14 cellular contexts compared by ENCODE assay signal in the genomic region with DNA sequence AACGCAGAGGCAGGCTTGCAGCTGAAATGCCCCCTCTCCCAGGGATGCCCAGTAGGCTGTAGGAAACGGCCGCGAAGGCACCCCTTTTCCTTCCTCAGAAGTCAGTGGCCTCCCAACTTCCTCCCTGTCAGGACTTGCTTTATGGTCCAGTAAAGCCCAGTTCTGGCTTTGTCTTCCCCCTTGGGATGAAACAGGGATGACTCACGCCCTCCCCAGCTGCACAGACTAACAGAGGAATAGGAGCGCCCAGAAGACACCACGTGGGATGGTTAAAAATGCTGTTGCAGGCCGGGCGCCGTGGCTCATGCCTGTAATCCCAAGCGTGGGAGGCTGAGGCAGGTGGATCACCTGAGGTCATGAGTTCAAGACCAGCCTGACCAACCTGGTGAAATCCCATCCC. TPM values are rescaled to one million over a fixed set of nuclear protein-coding genes. Genes with fewer than 3 reads are reported as not detected.
DNase-seq lines count a peak whose midpoint lies in the region; ATAC-seq, FAIRE-seq and TF ChIP-seq lines count a peak whose summit lies in the region.
"Had no signal": no experiment of that assay in that cellular context is flagged by ENCODE, and none has a peak within 500 bp of the region (broad histone marks: within the 10 kb centered on the region; RNA-seq: fewer than 3 reads in every experiment).

No MANE protein-coding gene starts in this region.

- intact Hi-C loops in mammary epithelial cell (cut with micrococcal nuclease) = no loop called here

- TF ChIP-seq CTCF in AG04450 (IDR thresholded peaks at IDR 0.05; ENCODE audit: low read depth, low read length) (no peak), mammary epithelial cell (conservative IDR thresholded peaks at IDR 0.05 in 1 of 2, IDR thresholded peaks at IDR 0.05 in 1 of 2; ENCODE audit: extremely low read depth in 1 of 2, insufficient read depth in 1 of 2, low read depth in 1 of 2, low read length in 2 of 2) (no peak), keratinocyte (optimal IDR thresholded peaks at IDR 0.05 in 1 of 3, IDR thresholded peaks at IDR 0.05 in 1 of 3, conservative IDR thresholded peaks at IDR 0.05 in 1 of 3; ENCODE audit: extremely low read depth in 1 of 3, insufficient read depth in 2 of 3, low read length in 3 of 3) (no peak), WTC11 (IDR thresholded peaks at IDR 0.05) (no peak)

- peaks cover 11% of the 10 kb centered on the region for H3K27me3 ChIP-seq in AG04450 (ENCODE audit: control insufficient read depth, insufficient read depth, low read length)
- no peaks in the 10 kb centered on the region for H3K27me3 ChIP-seq in mammary epithelial cell (ENCODE audit: insufficient read depth, low read length)
- H3K27me3 ChIP-seq in keratinocyte (ENCODE audit: control insufficient read depth, extremely low read depth, insufficient read depth, low read length) = no peaks in the 10 kb centered on the region
- H3K27me3 ChIP-seq: colonic mucosa had no signal

- H3K27ac ChIP-seq in AG04450 (ENCODE audit: low read depth, low read length) (no peak overlapping the region), mammary epithelial cell (ENCODE audit: insufficient read depth, low read depth, low read length) (no peak overlapping the region), keratinocyte (ENCODE audit: control insufficient read depth, insufficient read depth, low read length) (no peak overlapping the region)
- H3K27ac ChIP-seq: colonic mucosa, WERI-Rb-1 had no signal

- H2AFZ ChIP-seq in mammary epithelial cell (ENCODE audit: low read depth, low read length) (no peak overlapping the region), keratinocyte (ENCODE audit: control insufficient read depth, low read length) (no peak overlapping the region)

- in situ Hi-C loops in mammary epithelial cell (cut with MboI; ENCODE audit: low sequenced_read_pairs in 2 of 2) = no loop called here

- H3K27ac Mint-ChIP-seq in WTC11 = no peak overlapping the region
- H3K27ac Mint-ChIP-seq: natural killer cell had no signal

- ATAC-seq in WTC11 = no peak
- ATAC-seq in GM19463 (IDR thresholded peaks at IDR 0.05; ENCODE audit: unreplicated experiment) = no peak
- ATAC-seq: natural killer cell had no signal

- CTCF ChIA-PET in AG04450 (lab: Charles Lee) = interaction anchor here (0.9 kb wide), 1 partner anchor 31 kb away, joined by 3 read pairs; no protein-coding TSS in a partner anchor
- CTCF ChIA-PET in mammary epithelial cell (lab: Charles Lee; ENCODE audit: low non-redundant PET) = no interaction called here
- CTCF ChIA-PET in WTC11 (lab: Charles Lee) = interaction anchor here (0.6 to 1.3 kb wide), 2 partner anchors 38 to 39 kb away, joined by 3 read pairs; no protein-coding TSS in a partner anchor

- H4K20me1 ChIP-seq in mammary epithelial cell (ENCODE audit: insufficient read depth, low read length) (no peaks in the 10 kb centered on the region), keratinocyte (ENCODE audit: control insufficient read depth, extremely low read depth, insufficient read depth, low read length) (no peaks in the 10 kb centered on the region)

- dilution Hi-C loops in mammary epithelial cell (cut with HindIII; ENCODE audit: low sequenced_read_pairs) (no loop called here), keratinocyte (cut with MboI; ENCODE audit: extremely low pct_ligation_motif_present, low sequenced_read_pairs) (no loop called here)

- peaks cover 9% of the 10 kb centered on the region for H3K27me3 Mint-ChIP-seq in WTC11 (ENCODE audit: low read depth)

- BruUV-seq in mammary epithelial cell (replicated peaks; lab: Mats Ljungman, UMichigan) = no TSS peak

- H3K9ac ChIP-seq in mammary epithelial cell (ENCODE audit: insufficient read depth, low read length) (no peak overlapping the region), keratinocyte (ENCODE audit: control insufficient read depth, extremely low read depth, insufficient read depth, low read length) (no peak overlapping the region)

- no peaks in the 10 kb centered on the region for H3K79me2 ChIP-seq in mammary epithelial cell (ENCODE audit: insufficient read depth, low read length)
- no peaks in the 10 kb centered on the region for H3K79me2 ChIP-seq in keratinocyte (ENCODE audit: control insufficient read depth, insufficient read depth, low read length)

- H3K9me3 ChIP-seq in AG04450 (ENCODE audit: control insufficient read depth, insufficient read depth, low read length) (no peaks in the 10 kb centered on the region), mammary epithelial cell (replicated peaks; ENCODE audit: insufficient read depth, low read length) (no peaks in the 10 kb centered on the region), keratinocyte (ENCODE audit: control insufficient read depth, low read depth, low read length) (no peaks in the 10 kb centered on the region)
- H3K9me3 ChIP-seq: colonic mucosa, HAP-1 had no signal

- FAIRE-seq in keratinocyte (lab: Jason Lieb, UNC) = peak; percentile 67

- H3K4me3 Mint-ChIP-seq in WTC11 = no peak overlapping the region
- H3K4me3 Mint-ChIP-seq: natural killer cell had no signal

- H3K4me2 ChIP-seq in mammary epithelial cell (ENCODE audit: insufficient read depth, low read depth, low read length) (no peak overlapping the region), keratinocyte (ENCODE audit: control insufficient read depth, extremely low read depth, insufficient read depth, low read depth, low read length) (no peak overlapping the region)

- H3K9me3 Mint-ChIP-seq in WTC11 = no peaks in the 10 kb centered on the region
- H3K9me3 Mint-ChIP-seq: natural killer cell had no signal

- H3K36me3 ChIP-seq in mammary epithelial cell (ENCODE audit: insufficient read depth, low read length) = no peaks in the 10 kb centered on the region
- H3K36me3 ChIP-seq in keratinocyte (ENCODE audit: control insufficient read depth in 2 of 2, extremely low read depth in 1 of 2, insufficient read depth in 2 of 2, low read length in 2 of 2) = no peaks in the 10 kb centered on the region
- H3K36me3 ChIP-seq: colonic mucosa, HAP-1, WERI-Rb-1 had no signal

- H3K4me1 ChIP-seq in mammary epithelial cell (ENCODE audit: insufficient read depth, low read length) = peaks cover 14% of the 10 kb centered on the region
- peaks cover 12% of the 10 kb centered on the region for H3K4me1 ChIP-seq in keratinocyte (ENCODE audit: control insufficient read depth, extremely low read depth, insufficient read depth, low read length)
- H3K4me1 ChIP-seq: colonic mucosa had no signal

- H3K4me3 ChIP-seq in AG04450 (ENCODE audit: low read depth, low read length) (no peak overlapping the region), mammary epithelial cell (replicated peaks in 1 of 3; ENCODE audit: insufficient read depth in 1 of 3, low read depth in 2 of 3, low read length in 3 of 3) (no peak overlapping the region), keratinocyte (ENCODE audit: control insufficient read depth in 2 of 3, extremely low read depth in 1 of 3, insufficient read depth in 2 of 3, low read depth in 1 of 3, low read length in 3 of 3) (no peak overlapping the region)
- H3K4me3 ChIP-seq: colonic mucosa, HAP-1 had no signal

- no peaks in the 10 kb centered on the region for H3K36me3 Mint-ChIP-seq in WTC11
- H3K36me3 Mint-ChIP-seq: natural killer cell had no signal

- peaks cover 14% of the 10 kb centered on the region for H3K4me1 Mint-ChIP-seq in WTC11
- H3K4me1 Mint-ChIP-seq: natural killer cell had no signal

- DNase-seq in AG04450 (ENCODE audit: low read depth, low spot score) = peak; percentile 15
- DNase-seq in LHCN-M2 (ENCODE audit: low read depth) = peak; percentile 90
- DNase-seq in mammary epithelial cell = peak; percentile 97
- peak; percentile 90 for DNase-seq in keratinocyte (ENCODE audit: low read depth, low spot score)
- no peak for DNase-seq in NCI-H2227 treated with DMSO at 0.1 percent for 48 hours (lab: John Stamatoyannopoulos, UW)
- DNase-seq in WTC11 (ENCODE audit: low spot score) = no peak
- no peak for DNase-seq in stimulated activated CD8-positive, alpha-beta memory T cell treated with anti-CD3 and anti-CD28 coated beads, Interleukin-4, amount 100 ng/mL, for 48 hours
- DNase-seq: colonic mucosa, natural killer cell, NCI-H1436 treated with DMSO at 0.1 percent for 48 hours, WERI-Rb-1 had no signal

- POLR2A ChIA-PET in AG04450 (lab: Yijun Ruan, JAX) = interaction anchor here (0.8 kb wide), 1 partner anchor 436 kb away, joined by 3 read pairs; no protein-coding TSS in a partner anchor
- POLR2A ChIA-PET in WTC11 (lab: Charles Lee) = no interaction called here

- 33% methylated on average over 11 of the region's 11 CpGs for WGBS in mammary epithelial cell (ENCODE audit: low coverage, missing lambda C conversion rate)

- H3K9me1 ChIP-seq in keratinocyte (ENCODE audit: control insufficient read depth, extremely low read depth, insufficient read depth, low read length) = no peaks in the 10 kb centered on the region

TF ChIP-seq in WTC11, 78 proteins besides CTCF, POLR2A, EP300 and RAD21 (continues in another document):
- TF ChIP-seq, protein P1, sequence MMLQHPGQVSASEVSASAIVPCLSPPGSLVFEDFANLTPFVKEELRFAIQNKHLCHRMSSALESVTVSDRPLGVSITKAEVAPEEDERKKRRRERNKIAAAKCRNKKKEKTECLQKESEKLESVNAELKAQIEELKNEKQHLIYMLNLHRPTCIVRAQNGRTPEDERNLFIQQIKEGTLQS (CRISPR knock-in tag; conservative IDR thresholded peaks at IDR 0.05) = no peak
- no peak for TF ChIP-seq TP53 (CRISPR knock-in tag; IDR thresholded peaks at IDR 0.05)
- TF ChIP-seq ZNF121 (CRISPR knock-in tag; IDR thresholded peaks at IDR 0.05) = no peak
- TF ChIP-seq GABPB1 (CRISPR knock-in tag; IDR thresholded peaks at IDR 0.05) = no peak

RNA-seq across cellular contexts. Expression of gene CREG2, which starts 6.9 kb away (rescaled TPM):
- polyA plus RNA-seq in AG04450 (2011; rRNA removed) = not detected in 2 replicates
- 0.04 TPM in 1 of 2 replicates, not detected in the other for polyA minus RNA-seq in AG04450 (2011; rRNA and poly(A)+ RNA removed)
- 1.8 and 2.4 TPM in 2 replicates for total RNA-seq in LHCN-M2 (2014; rRNA removed)
- polyA plus RNA-seq in LHCN-M2 (2012) = 0.17 TPM
- 1 to 10 TPM in 1 of 2 donors, under 1 TPM in 1; under 0.01 to 1.4 TPM for total RNA-seq in mammary epithelial cell
- polyA plus RNA-seq in mammary epithelial cell = 3.6 TPM
- not detected for polyA minus RNA-seq in mammary epithelial cell
- polyA plus RNA-seq in keratinocyte = 1.7 to 2.8 TPM (median 1.8 TPM) in 3 replicates
- polyA plus RNA-seq in keratinocyte (2011; ENCODE audit: low read depth) = 0.20 TPM
- polyA plus RNA-seq in keratinocyte (2011; cell fraction: cytosol; rRNA removed) = 1.3 and 3.0 TPM in 2 replicates
- 1.8 and 2.5 TPM in 2 replicates for polyA plus RNA-seq in keratinocyte (2011; cell fraction: nucleus; rRNA removed)
- polyA plus RNA-seq in keratinocyte (2012; ENCODE audit: low replicate concordance) = 0.54 and 1.1 TPM in 2 replicates
- 0.19 to 0.96 TPM in 2 of 3 replicates, not detected in the other for polyA minus RNA-seq in keratinocyte
- 0.96 TPM for polyA minus RNA-seq in keratinocyte (2011; cell fraction: cytosol; rRNA and poly(A)+ RNA removed)
- polyA minus RNA-seq in keratinocyte (2011; cell fraction: nucleus; rRNA and poly(A)+ RNA removed) = 1.2 and 2.2 TPM in 2 replicates
- total RNA-seq in WTC11 (2021) = 1.1 to 1.7 TPM (median 1.6 TPM) in 3 replicates
- total RNA-seq: natural killer cell, subcutaneous adipose tissue had no signal

Comparison
In these comparisons a context has a peak if more than half of its experiments do, and no peak if none do; other contexts are left out.
1. DNase-seq: peak in AG04450 (single experiment), LHCN-M2 (single experiment), mammary epithelial cell (single experiment) and keratinocyte (single experiment); none in NCI-H2227 treated with DMSO at 0.1 percent for 48 hours (single experiment), WTC11 (single experiment) and stimulated activated CD8-positive, alpha-beta memory T cell treated with anti-CD3 and anti-CD28 coated beads, Interleukin-4, amount 100 ng/mL, for 48 hours (single experiment).